ENCODE assay signal across 9 cellular contexts in genomic region chr1:38152351-38153082, GRCh38.
DNase-seq lines count a peak whose midpoint lies in the region; ATAC-seq, FAIRE-seq and TF ChIP-seq lines count a peak whose summit lies in the region.
"Had no signal": no experiment of that assay in that cellular context is flagged by ENCODE, and none has a peak within 500 bp of the region (broad histone marks: within the 10 kb centered on the region; RNA-seq: fewer than 3 reads in every experiment).

No MANE protein-coding gene starts in this region.

- FAIRE-seq in GM19239 (lab: Jason Lieb, UNC), result peak; percentile 73
- FAIRE-seq: TTC549 had no signal

- no peaks in the 10 kb centered on the region for H3K36me3 Mint-ChIP-seq in progenitor cell of endocrine pancreas (ENCODE audit: insufficient read depth)

- peak; percentile 43 for TF ChIP-seq CTCF in progenitor cell of endocrine pancreas (IDR thresholded peaks at IDR 0.05; ENCODE audit: unreplicated experiment)

- no peak for ATAC-seq in HG03095 (IDR thresholded peaks at IDR 0.05; ENCODE audit: unreplicated experiment)

- H3K4me1 Mint-ChIP-seq in progenitor cell of endocrine pancreas (ENCODE audit: low read depth), result no peaks in the 10 kb centered on the region

- no peak overlapping the region for H3K27ac Mint-ChIP-seq in progenitor cell of endocrine pancreas

- DNase-seq in GM19239 (ENCODE audit: insufficient read length, low spot score) (no peak), NCI-H128 (lab: John Stamatoyannopoulos, UW; ENCODE audit: unreplicated experiment) (peak; percentile 23), SHP77 (lab: John Stamatoyannopoulos, UW) (peak; percentile 23 to 30), progenitor cell of endocrine pancreas (ENCODE audit: low spot score, unreplicated experiment) (no peak), A172 (ENCODE audit: low spot score) (no peak), ACHN (no peak), SIG-M5 (lab: John Stamatoyannopoulos, UW) (no peak)

- H3K27me3 Mint-ChIP-seq in progenitor cell of endocrine pancreas, result peaks cover 15% of the 10 kb centered on the region

- no peak overlapping the region for H3K4me3 Mint-ChIP-seq in progenitor cell of endocrine pancreas (ENCODE audit: low read depth)

- in situ Hi-C loops in ACHN (cut with HindIII; ENCODE audit: low pct_ligation_motif_present, low pct_unique_long_range_greater_than_20kb, low sequenced_read_pairs), result no loop called here

- no peaks in the 10 kb centered on the region for H3K9me3 Mint-ChIP-seq in progenitor cell of endocrine pancreas (ENCODE audit: low read depth)

Comparison
In these comparisons a context has a peak if more than half of its experiments do, and no peak if none do; other contexts are left out.
1. DNase-seq: peak in NCI-H128 (single experiment) and SHP77 (2 of 2); none in GM19239 (single experiment), progenitor cell of endocrine pancreas (single experiment), A172 (single experiment), ACHN (single experiment) and SIG-M5 (single experiment).